Comparison of ENCODE assay signal across 16 cellular contexts in the genomic region with DNA sequence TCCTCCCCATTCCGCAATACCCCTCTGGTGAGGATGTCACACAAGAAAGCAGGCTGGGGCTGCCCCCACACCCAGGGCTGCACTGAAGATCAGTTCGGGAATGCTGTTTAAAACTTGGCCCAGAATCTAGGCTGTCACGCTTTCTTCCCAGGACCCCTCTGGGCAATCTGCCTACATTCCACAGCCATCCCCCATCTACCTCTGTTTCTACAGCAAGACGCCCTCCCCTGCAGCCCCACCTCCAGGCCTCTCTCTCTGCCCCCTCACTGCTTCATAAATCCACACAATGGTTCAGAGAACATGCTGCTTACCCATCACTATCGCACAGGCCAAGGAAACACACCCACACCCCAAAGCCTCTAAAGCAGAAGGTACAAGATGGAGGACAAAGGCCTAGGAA. TPM values are rescaled to one million over a fixed set of nuclear protein-coding genes. Genes with fewer than 3 reads are reported as not detected.
DNase-seq lines count a peak whose midpoint lies in the region; ATAC-seq, FAIRE-seq and TF ChIP-seq lines count a peak whose summit lies in the region.
"Had no signal": no experiment of that assay in that cellular context is flagged by ENCODE, and none has a peak within 500 bp of the region (broad histone marks: within the 10 kb centered on the region; RNA-seq: fewer than 3 reads in every experiment).

No MANE protein-coding gene starts in this region.

- no peak overlapping the region for H3K4me3 Mint-ChIP-seq in natural killer cell treated with Interleukin-12 subunit alpha and Interleukin-12 subunit beta and Interleukin-15 and Interleukin-18, amount 100 ng/mL, for 72 hours
- no peak overlapping the region for H3K4me3 Mint-ChIP-seq in natural killer cell

- peaks cover 39% of the 10 kb centered on the region for H3F3A ChIP-seq in GM23248 (ENCODE audit: insufficient read depth)

- H3K18ac ChIP-seq in mesenchymal stem cell (ENCODE audit: low read depth in 1 of 2, low read length in 2 of 2): no peak overlapping the region

- H3K27me3 Mint-ChIP-seq in natural killer cell treated with Interleukin-12 subunit alpha and Interleukin-12 subunit beta and Interleukin-15 and Interleukin-18, amount 100 ng/mL, for 72 hours: no peaks in the 10 kb centered on the region
- no peaks in the 10 kb centered on the region for H3K27me3 Mint-ChIP-seq in natural killer cell (ENCODE audit: low read depth in 2 of 2)
- H3K27me3 Mint-ChIP-seq: progenitor cell of endocrine pancreas had no signal

- H3K14ac ChIP-seq in mesenchymal stem cell (ENCODE audit: low read length in 2 of 2): no peak overlapping the region

- H3K4me1 Mint-ChIP-seq in natural killer cell treated with Interleukin-12 subunit alpha and Interleukin-12 subunit beta and Interleukin-15 and Interleukin-18, amount 100 ng/mL, for 72 hours (ENCODE audit: low read depth in 2 of 2): peaks cover 47 to 65% of the 10 kb centered on the region in 2 donors
- H3K4me1 Mint-ChIP-seq in natural killer cell: peaks cover 24 to 46% of the 10 kb centered on the region in 2 donors

- in situ Hi-C loops in astrocyte of the spinal cord (cut with HindIII; ENCODE audit: low sequenced_read_pairs) (no loop called here), GM23248 (cut with MboI) (no loop called here)

- H3K27ac Mint-ChIP-seq in natural killer cell treated with Interleukin-12 subunit alpha and Interleukin-12 subunit beta and Interleukin-15 and Interleukin-18, amount 100 ng/mL, for 72 hours: peak overlapping the region; percentile 48 to 63
- peak overlapping the region in 1 of 2 donors; percentile 5 for H3K27ac Mint-ChIP-seq in natural killer cell
- H3K27ac Mint-ChIP-seq: progenitor cell of endocrine pancreas had no signal

- H3K36me3 ChIP-seq in mesenchymal stem cell (ENCODE audit: control insufficient read depth in 1 of 2, insufficient read depth in 2 of 2, low read depth in 1 of 2, low read length in 2 of 2) (peaks cover 38 to 64% of the 10 kb centered on the region in 2 experiments), GM23248 (ENCODE audit: low read depth) (peaks cover 10% of the 10 kb centered on the region)

- H3K27ac ChIP-seq in mesenchymal stem cell (ENCODE audit: low read length, poor library complexity, severe bottlenecking) (peak overlapping the region; percentile 39), GM23248 (no peak overlapping the region)

- intact Hi-C loops in natural killer cell (cut with micrococcal nuclease): loop anchor here (5.0 to 10.0 kb wide), 2 partner anchors 35 to 218 kb away; partner anchors contain the start of gene XPNPEP1

- no peaks in the 10 kb centered on the region for H3K9me2 ChIP-seq in GM23248 (ENCODE audit: insufficient read depth)

- H3K9me3 Mint-ChIP-seq in natural killer cell treated with Interleukin-12 subunit alpha and Interleukin-12 subunit beta and Interleukin-15 and Interleukin-18, amount 100 ng/mL, for 72 hours: no peaks in the 10 kb centered on the region
- no peaks in the 10 kb centered on the region for H3K9me3 Mint-ChIP-seq in natural killer cell

- no peak overlapping the region for H4K91ac ChIP-seq in mesenchymal stem cell (ENCODE audit: low read length)

- no peaks in the 10 kb centered on the region for H3K9me3 ChIP-seq in mesenchymal stem cell (ENCODE audit: control insufficient read depth, low read length)
- no peaks in the 10 kb centered on the region for H3K9me3 ChIP-seq in GM23248 (ENCODE audit: low read depth)

- FAIRE-seq in D721Med (lab: Jason Lieb, UNC): no peak
- FAIRE-seq: GM12878 had no signal

- no peak for DNase-seq in natural killer cell treated with Interleukin-12 subunit alpha and Interleukin-12 subunit beta and Interleukin-15 and Interleukin-18, amount 100 ng/mL, for 72 hours (ENCODE audit: low spot score)
- DNase-seq in natural killer cell: no peak
- peak; percentile 29 for DNase-seq in astrocyte of the spinal cord (ENCODE audit: low read depth, low spot score)
- DNase-seq in mesenchymal stem cell: no peak
- DNase-seq in D721Med (ENCODE audit: insufficient read length, low spot score): no peak
- no peak for DNase-seq in GM23248
- no peak for DNase-seq in foreskin fibroblast
- DNase-seq: activated gamma-delta T cell; effector CD8-positive, alpha-beta T cell; left cardiac atrium; NCI-H2171 treated with DMSO at 0.1 percent for 48 hours; RPMI8226; SW 1271 had no signal

- H2BK15ac ChIP-seq in mesenchymal stem cell (ENCODE audit: low read depth, poor library complexity, severe bottlenecking): no peak overlapping the region

- no peak overlapping the region for H2BK12ac ChIP-seq in mesenchymal stem cell (ENCODE audit: low read length in 2 of 2)

- H2BK5ac ChIP-seq in mesenchymal stem cell (ENCODE audit: low read depth, low read length, poor library complexity, severe bottlenecking): no peak overlapping the region

- H3K9ac ChIP-seq in mesenchymal stem cell (ENCODE audit: low read length) (no peak overlapping the region), GM23248 (no peak overlapping the region)

- peaks cover 3% of the 10 kb centered on the region; the same call in 1 of the 2 replicates for H3K79me2 ChIP-seq in GM23248 (ENCODE audit: insufficient read depth)

- no peak overlapping the region for H2BK120ac ChIP-seq in mesenchymal stem cell (ENCODE audit: low read depth, low read length)

- no peak overlapping the region for H2AK5ac ChIP-seq in mesenchymal stem cell (ENCODE audit: low read length, severe bottlenecking)

- ATAC-seq in natural killer cell treated with Interleukin-12 subunit alpha and Interleukin-12 subunit beta and Interleukin-15 and Interleukin-18, amount 100 ng/mL, for 72 hours: no peak
- ATAC-seq in natural killer cell: no peak
- no peak for ATAC-seq in GM21423 (IDR thresholded peaks at IDR 0.05; ENCODE audit: unreplicated experiment)
- ATAC-seq: GM12878, left cardiac atrium had no signal

- peaks cover 25% of the 10 kb centered on the region for H3K36me3 Mint-ChIP-seq in natural killer cell treated with Interleukin-12 subunit alpha and Interleukin-12 subunit beta and Interleukin-15 and Interleukin-18, amount 100 ng/mL, for 72 hours
- peaks cover 10% of the 10 kb centered on the region for H3K36me3 Mint-ChIP-seq in natural killer cell

- H3K4me1 ChIP-seq in mesenchymal stem cell (ENCODE audit: control insufficient read depth, insufficient read depth, low read depth, low read length) (peaks cover 22% of the 10 kb centered on the region), GM23248 (ENCODE audit: insufficient read depth) (peaks cover 33% of the 10 kb centered on the region)

- H3K79me1 ChIP-seq in mesenchymal stem cell (replicated peaks; ENCODE audit: low read length, poor library complexity, severe bottlenecking): peaks cover 39% of the 10 kb centered on the region

- H3K27me3 ChIP-seq in mesenchymal stem cell (ENCODE audit: control insufficient read depth in 1 of 2, insufficient read depth in 1 of 2, low read length in 2 of 2) (no peaks in the 10 kb centered on the region), GM23248 (replicated peaks; ENCODE audit: insufficient read depth) (no peaks in the 10 kb centered on the region)

- H2AFZ ChIP-seq in mesenchymal stem cell (ENCODE audit: low read depth, low read length) (no peak overlapping the region), GM23248 (no peak overlapping the region)

- H3K23ac ChIP-seq in mesenchymal stem cell (ENCODE audit: low read length in 2 of 2): no peak overlapping the region

- TF ChIP-seq CTCF in natural killer cell (IDR thresholded peaks at IDR 0.05) (no peak), astrocyte of the spinal cord (IDR thresholded peaks at IDR 0.05; ENCODE audit: low read depth, low read length) (no peak), D721Med (IDR thresholded peaks at IDR 0.05; ENCODE audit: insufficient read depth, missing control alignments) (no peak), foreskin fibroblast (IDR thresholded peaks at IDR 0.05; ENCODE audit: low read depth, low read length) (no peak)

- no peaks in the 10 kb centered on the region for H4K20me1 ChIP-seq in GM23248 (ENCODE audit: insufficient read depth)

- WGBS in mesenchymal stem cell: 94% methylated on average over 4 of the region's 5 CpGs
- 84 to 85% methylated on average over 5 of the region's 5 CpGs for WGBS in GM23248 (ENCODE audit: low coverage in 1 of 2, low lambda C conversion rate in 2 of 2, missing lambda C conversion rate in 2 of 2), 2 experiments

- H4K8ac ChIP-seq in mesenchymal stem cell (ENCODE audit: low read length): no peak overlapping the region

- H3K4me2 ChIP-seq in mesenchymal stem cell (ENCODE audit: low read length, poor library complexity, severe bottlenecking): no peak overlapping the region
- no peak overlapping the region for H3K4me2 ChIP-seq in GM23248 (ENCODE audit: unreplicated experiment)

- H3K4me3 ChIP-seq in astrocyte of the spinal cord (ENCODE audit: low read depth, low read length): no peak overlapping the region
- H3K4me3 ChIP-seq in mesenchymal stem cell (ENCODE audit: insufficient read depth in 1 of 2, low read depth in 1 of 2, low read length in 2 of 2): no peak overlapping the region
- no peak overlapping the region for H3K4me3 ChIP-seq in GM23248
- H3K4me3 ChIP-seq in foreskin fibroblast (ENCODE audit: low read depth in 1 of 2, low read length in 2 of 2): no peak overlapping the region
- H3K4me3 ChIP-seq: GM12878 had no signal

- no peak overlapping the region for H3K4ac ChIP-seq in mesenchymal stem cell (ENCODE audit: low read depth in 1 of 2, low read length in 2 of 2)

RNA-seq across cellular contexts. Expression of gene XPNPEP1, which starts 36.0 kb away (rescaled TPM):
- total RNA-seq in natural killer cell treated with Interleukin-12 subunit alpha and Interleukin-12 subunit beta and Interleukin-15 and Interleukin-18, amount 100 ng/mL, for 72 hours: 10 to 100 TPM; 98.8 to 99.9 TPM
- 100 to 1,000 TPM; 102 to 118 (median 106) TPM for total RNA-seq in natural killer cell
- polyA plus RNA-seq in mesenchymal stem cell (2013, experiment 1 of 2): 48.5 TPM
- 47.3 TPM for polyA plus RNA-seq in mesenchymal stem cell (2013, experiment 2 of 2)
- 108 and 115 TPM in 2 replicates for total RNA-seq in GM23248 (2014; rRNA removed; shearing (Covaris generic))
- 48.1 and 48.2 TPM in 2 replicates for polyA plus RNA-seq in GM23248 (2016; fragmentation: Nextera tagmentation; extraction: Ambion mirVana)
